In the genomic region with DNA sequence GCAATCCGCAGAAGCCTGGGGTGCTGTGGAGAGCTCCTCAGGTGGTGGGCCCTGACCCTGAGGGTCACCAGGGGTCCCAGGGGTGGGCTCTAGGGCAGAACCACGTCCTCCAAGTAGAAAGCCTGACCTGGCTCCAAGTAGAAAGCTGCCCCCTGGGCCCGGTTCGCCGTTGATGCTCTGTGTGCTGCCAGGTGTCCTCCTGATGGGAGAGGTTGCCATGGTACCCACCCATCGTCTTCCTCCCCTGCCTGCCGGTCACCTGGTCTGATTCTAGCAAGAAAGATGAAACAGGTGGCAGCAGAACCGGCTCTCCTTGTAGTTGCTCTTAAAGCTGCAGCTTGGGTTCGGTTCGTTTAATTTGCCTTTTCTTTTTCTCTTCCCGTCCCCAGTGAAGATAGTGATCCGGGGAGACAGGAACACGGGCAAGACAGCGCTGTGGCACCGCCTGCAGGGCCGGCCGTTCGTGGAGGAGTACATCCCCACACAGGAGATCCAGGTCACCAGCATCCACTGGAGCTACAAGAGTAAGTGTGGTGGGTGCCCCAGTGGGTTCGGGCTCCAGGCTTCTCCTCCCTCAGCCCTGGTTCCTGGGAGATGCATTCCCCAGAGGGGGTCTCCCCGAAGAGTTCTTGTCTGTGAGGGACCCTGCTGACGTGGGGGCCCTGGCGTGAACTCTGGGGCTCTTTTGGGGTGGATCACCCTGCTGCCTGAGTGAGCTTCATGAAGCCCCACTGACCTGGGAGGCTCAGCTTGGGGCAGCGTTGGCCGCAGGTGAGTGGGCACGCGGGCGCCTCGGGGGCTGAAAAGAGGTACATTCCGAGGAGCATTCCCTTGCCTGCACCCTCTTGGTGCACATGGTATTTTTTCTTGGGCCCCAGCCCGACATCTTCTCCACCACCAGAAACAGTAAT, we compare ENCODE assay signal across 1 cellular context.
TF ChIP-seq lines count a peak whose summit lies in the region.

No MANE protein-coding gene starts in this region.

TF ChIP-seq in HEK293, 187 proteins besides CTCF, POLR2A, EP300 and RAD21 (continued from another document):
- TF ChIP-seq, protein P1, sequence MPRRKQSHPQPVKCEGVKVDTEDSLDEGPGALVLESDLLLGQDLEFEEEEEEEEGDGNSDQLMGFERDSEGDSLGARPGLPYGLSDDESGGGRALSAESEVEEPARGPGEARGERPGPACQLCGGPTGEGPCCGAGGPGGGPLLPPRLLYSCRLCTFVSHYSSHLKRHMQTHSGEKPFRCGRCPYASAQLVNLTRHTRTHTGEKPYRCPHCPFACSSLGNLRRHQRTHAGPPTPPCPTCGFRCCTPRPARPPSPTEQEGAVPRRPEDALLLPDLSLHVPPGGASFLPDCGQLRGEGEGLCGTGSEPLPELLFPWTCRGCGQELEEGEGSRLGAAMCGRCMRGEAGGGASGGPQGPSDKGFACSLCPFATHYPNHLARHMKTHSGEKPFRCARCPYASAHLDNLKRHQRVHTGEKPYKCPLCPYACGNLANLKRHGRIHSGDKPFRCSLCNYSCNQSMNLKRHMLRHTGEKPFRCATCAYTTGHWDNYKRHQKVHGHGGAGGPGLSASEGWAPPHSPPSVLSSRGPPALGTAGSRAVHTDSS (tag by site-specific recombination; IDR thresholded peaks at IDR 0.05), result 0 out of 2 replicates have a peak, but pooled peaks have one; percentile 45
- TF ChIP-seq ZNF223 (tag by site-specific recombination; IDR thresholded peaks at IDR 0.05), result peak; percentile 70; the same call in 1 of the 2 replicates
- TF ChIP-seq ZNF670 (tag by site-specific recombination; IDR thresholded peaks at IDR 0.05; ENCODE audit: low read depth), result no peak
- TF ChIP-seq, protein P2, sequence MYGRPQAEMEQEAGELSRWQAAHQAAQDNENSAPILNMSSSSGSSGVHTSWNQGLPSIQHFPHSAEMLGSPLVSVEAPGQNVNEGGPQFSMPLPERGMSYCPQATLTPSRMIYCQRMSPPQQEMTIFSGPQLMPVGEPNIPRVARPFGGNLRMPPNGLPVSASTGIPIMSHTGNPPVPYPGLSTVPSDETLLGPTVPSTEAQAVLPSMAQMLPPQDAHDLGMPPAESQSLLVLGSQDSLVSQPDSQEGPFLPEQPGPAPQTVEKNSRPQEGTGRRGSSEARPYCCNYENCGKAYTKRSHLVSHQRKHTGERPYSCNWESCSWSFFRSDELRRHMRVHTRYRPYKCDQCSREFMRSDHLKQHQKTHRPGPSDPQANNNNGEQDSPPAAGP (tag by site-specific recombination; IDR thresholded peaks at IDR 0.05), result no peak
